Comparison of ENCODE assay signal across 28 cellular contexts in genomic region chr9:74361508-74361907, GRCh38.
"Had no signal": no experiment of that assay in that cellular context is flagged by ENCODE, and none has a peak within 500 bp of the region (broad histone marks: within the 10 kb centered on the region; RNA-seq: fewer than 3 reads in every experiment).

No MANE protein-coding gene starts in this region.

- ATAC-seq: gastroesophageal sphincter; heart left ventricle; left cardiac atrium; left lung; naive thymus-derived CD4-positive, alpha-beta T cell; sciatic nerve; stimulated activated effector memory CD8-positive, alpha-beta T cell treated with anti-CD3 and anti-CD28 coated beads, Interleukin-12 subunit alpha, Interleukin-12 subunit beta, amount 100 ng/mL, for 72 hours had no signal

- H3K27me3 ChIP-seq: gastroesophageal sphincter, heart left ventricle, hepatocyte, left lung, neural progenitor cell, right atrium auricular region, stomach, thyroid gland, vagina had no signal

- FAIRE-seq: endothelial cell of umbilical vein, kidney had no signal

- DNase-seq: dermis blood vessel endothelial cell; effector memory CD4-positive, alpha-beta T cell; foreskin fibroblast; heart left ventricle; kidney; left cardiac atrium; left lung; mesendoderm; midbrain; naive thymus-derived CD4-positive, alpha-beta T cell; stimulated activated CD4-positive, alpha-beta T cell treated with anti-CD3 and anti-CD28 coated beads, Interleukin-12 subunit alpha, Interleukin-12 subunit beta, amount 100 ng/mL, for 4 hours; stimulated activated CD4-positive, alpha-beta T cell treated with anti-CD3 and anti-CD28 coated beads, Interleukin-1b, Interleukin-23, amount 100 ng/mL, for 48 hours; stimulated activated CD4-positive, alpha-beta T cell treated with anti-CD3 and anti-CD28 coated beads, Interleukin-4, amount 100 ng/mL, for 24 hours; stimulated activated naive CD4-positive, alpha-beta T cell treated with Interleukin-2 at 50 U/mL for 16 hours; stomach; thyroid gland; trophoblast cell had no signal

- H3K4me3 ChIP-seq: coronary artery, gastroesophageal sphincter, heart left ventricle, hepatocyte, left lung, neural progenitor cell, right atrium auricular region, smooth muscle cell, stomach, thyroid gland, vagina had no signal

- H3K4me1 ChIP-seq: gastroesophageal sphincter, heart left ventricle, left lung, neural progenitor cell, parathyroid adenoma, right atrium auricular region, stomach, thyroid gland, vagina had no signal

- H3K36me3 ChIP-seq: gastroesophageal sphincter, heart left ventricle, left lung, neural progenitor cell, right atrium auricular region, stomach, thyroid gland, vagina had no signal

- H3K27ac ChIP-seq: coronary artery, gastroesophageal sphincter, heart left ventricle, hepatocyte, left lung, neural progenitor cell, parathyroid adenoma, right atrium auricular region, stomach, thyroid gland, vagina had no signal
